22 cellular contexts compared by ENCODE assay signal in genomic region chr12:94057262-94058151, GRCh38.
A peak's percentile ranks its signal among the peaks of the same experiment; 100 is the strongest.
DNase-seq lines count a peak whose midpoint lies in the region; ATAC-seq and TF ChIP-seq lines count a peak whose summit lies in the region.
"Had no signal": no experiment of that assay in that cellular context is flagged by ENCODE, and none has a peak within 500 bp of the region (broad histone marks: within the 10 kb centered on the region; RNA-seq: fewer than 3 reads in every experiment).

No MANE protein-coding gene starts in this region.

- H3K9me2 ChIP-seq in MM.1S (replicated peaks; ENCODE audit: insufficient read depth, low read length): no peaks in the 10 kb centered on the region

- intact Hi-C loops in thyroid gland (cut with DNase I): no loop called here

- H3K36me3 ChIP-seq in thyroid gland: no peaks in the 10 kb centered on the region
- H3K36me3 ChIP-seq in MM.1S (replicated peaks; ENCODE audit: insufficient read depth, low read length): no peaks in the 10 kb centered on the region
- H3K36me3 ChIP-seq: esophagus muscularis mucosa, neural progenitor cell had no signal

- no peak overlapping the region for H2AFZ ChIP-seq in MM.1S (ENCODE audit: low read length)
- H2AFZ ChIP-seq: neural progenitor cell had no signal

- H3K27ac Mint-ChIP-seq in HFFc6: peak overlapping the region; percentile 17; the same call in 1 of the 2 replicates
- H3K27ac Mint-ChIP-seq in stimulated activated naive CD8-positive, alpha-beta T cell treated with anti-CD3 and anti-CD28 coated beads, Interleukin-15, amount 100 ng/mL, for 72 hours: no peak overlapping the region
- H3K27ac Mint-ChIP-seq: activated CD8-positive, alpha-beta T cell treated with anti-CD3 and anti-CD28 coated beads for 36 hours; activated naive CD8-positive, alpha-beta T cell treated with anti-CD3 and anti-CD28 coated beads, Interleukin-2, amount 10 ng/mL, durations not matched to agents 7 days and 5 days; neural progenitor cell; T-helper 17 cell had no signal

- H3K79me2 ChIP-seq in MM.1S (ENCODE audit: low read length): no peaks in the 10 kb centered on the region

- no peak for ATAC-seq in stimulated activated naive CD8-positive, alpha-beta T cell treated with anti-CD3 and anti-CD28 coated beads, Interleukin-15, amount 100 ng/mL, for 72 hours
- ATAC-seq: activated CD8-positive, alpha-beta T cell treated with anti-CD3 and anti-CD28 coated beads for 36 hours; HCT116; T-helper 17 cell had no signal

- H3K9ac ChIP-seq in MM.1S (ENCODE audit: low read length): no peak overlapping the region
- H3K9ac ChIP-seq: KMS-11, neural progenitor cell had no signal

- H3K4me1 ChIP-seq in thyroid gland: peaks cover 4 to 11% of the 10 kb centered on the region in 2 donors
- no peaks in the 10 kb centered on the region for H3K4me1 ChIP-seq in MM.1S (ENCODE audit: low read length)

- no peaks in the 10 kb centered on the region for H3K36me3 Mint-ChIP-seq in HFFc6 (ENCODE audit: low read depth)
- H3K36me3 Mint-ChIP-seq: neural progenitor cell had no signal

- H3K9me3 Mint-ChIP-seq in HFFc6: no peaks in the 10 kb centered on the region
- no peaks in the 10 kb centered on the region for H3K9me3 Mint-ChIP-seq in stimulated activated naive CD8-positive, alpha-beta T cell treated with anti-CD3 and anti-CD28 coated beads, Interleukin-15, amount 100 ng/mL, for 72 hours

- H3F3A ChIP-seq in MM.1S (ENCODE audit: insufficient read depth, low read length): no peaks in the 10 kb centered on the region

- peaks cover 30% of the 10 kb centered on the region for H3K4me1 Mint-ChIP-seq in HFFc6 (ENCODE audit: low read depth)
- H3K4me1 Mint-ChIP-seq in stimulated activated naive CD8-positive, alpha-beta T cell treated with anti-CD3 and anti-CD28 coated beads, Interleukin-15, amount 100 ng/mL, for 72 hours: no peaks in the 10 kb centered on the region
- H3K4me1 Mint-ChIP-seq: T-helper 17 cell had no signal

- TF ChIP-seq CTCF in HFFc6 (IDR thresholded peaks at IDR 0.05) (no peak), thyroid gland (IDR thresholded peaks at IDR 0.05) (no peak), MM.1S (IDR thresholded peaks at IDR 0.05; ENCODE audit: low read length) (no peak)

- H3K4me3 ChIP-seq in thyroid gland (replicated peaks in 1 of 3) (no peak overlapping the region), MM.1S (ENCODE audit: low read length) (no peak overlapping the region)
- H3K4me3 ChIP-seq: esophagus muscularis mucosa, neural progenitor cell had no signal

- DNase-seq in HFFc6 (peak; percentile 39), dedifferentiated amniotic fluid mesenchymal stem cell (ENCODE audit: extremely low spot score) (peak; percentile 53), islet precursor cell (peak; percentile 82), thyroid gland (no peak), MM.1S (no peak)
- no peak for DNase-seq in stimulated activated naive CD8-positive, alpha-beta T cell treated with anti-CD3 and anti-CD28 coated beads, Interleukin-15, amount 100 ng/mL, for 72 hours
- no peak for DNase-seq in activated effector memory CD4-positive, alpha-beta T cell treated with anti-CD3 and anti-CD28 coated beads, Interleukin-2, amount 50 U/mL, for 16 hours
- DNase-seq: activated CD8-positive, alpha-beta T cell treated with anti-CD3 and anti-CD28 coated beads for 36 hours; activated naive CD8-positive, alpha-beta T cell treated with anti-CD3 and anti-CD28 coated beads, Interleukin-2, amount 10 ng/mL, durations not matched to agents 7 days and 5 days; activated T-cell treated with anti-CD3 and anti-CD28 coated beads, Interleukin-2, amount 50 U/mL, for 48 hours; central memory CD4-positive, alpha-beta T cell; effector CD8-positive, alpha-beta T cell; NCI-H1092 treated with DMSO at 0.1 percent for 48 hours; NCI-H526; SIG-M5; stimulated activated naive CD4-positive, alpha-beta T cell; T-helper 17 cell had no signal

- no peaks in the 10 kb centered on the region for H4K20me1 ChIP-seq in MM.1S (ENCODE audit: insufficient read depth, low read length)

- H3K9me3 ChIP-seq in thyroid gland (no peaks in the 10 kb centered on the region), MM.1S (replicated peaks; ENCODE audit: insufficient read depth, low read length) (no peaks in the 10 kb centered on the region)
- H3K9me3 ChIP-seq: esophagus muscularis mucosa had no signal

- H3K27me3 ChIP-seq in thyroid gland (no peaks in the 10 kb centered on the region), MM.1S (replicated peaks; ENCODE audit: insufficient read depth, low read length) (no peaks in the 10 kb centered on the region)
- H3K27me3 ChIP-seq: esophagus muscularis mucosa, neural progenitor cell had no signal

- no peak for TF ChIP-seq POLR2A in thyroid gland (IDR thresholded peaks at IDR 0.05)

- 79 to 81% methylated on average over 7 of the region's 7 CpGs for WGBS in thyroid gland, 2 donors

- H3K4me2 ChIP-seq in MM.1S (ENCODE audit: low read depth, low read length): no peak overlapping the region
- H3K4me2 ChIP-seq: KMS-11, neural progenitor cell had no signal

- H3K27ac ChIP-seq in thyroid gland (peak overlapping the region in 2 of 3 donors; percentile 22 to 50), MM.1S (ENCODE audit: low read length) (no peak overlapping the region)
- H3K27ac ChIP-seq: esophagus muscularis mucosa, KMS-11, neural progenitor cell, VCaP had no signal

- H3K27me3 Mint-ChIP-seq in HFFc6 (ENCODE audit: insufficient read depth): no peaks in the 10 kb centered on the region
- no peaks in the 10 kb centered on the region for H3K27me3 Mint-ChIP-seq in stimulated activated naive CD8-positive, alpha-beta T cell treated with anti-CD3 and anti-CD28 coated beads, Interleukin-15, amount 100 ng/mL, for 72 hours
- H3K27me3 Mint-ChIP-seq: activated CD8-positive, alpha-beta T cell treated with anti-CD3 and anti-CD28 coated beads for 36 hours had no signal

- no peak overlapping the region; the same call in 1 of the 2 replicates for H3K4me3 Mint-ChIP-seq in HFFc6
- H3K4me3 Mint-ChIP-seq in stimulated activated naive CD8-positive, alpha-beta T cell treated with anti-CD3 and anti-CD28 coated beads, Interleukin-15, amount 100 ng/mL, for 72 hours: no peak overlapping the region
- H3K4me3 Mint-ChIP-seq: activated CD8-positive, alpha-beta T cell treated with anti-CD3 and anti-CD28 coated beads for 36 hours; activated naive CD8-positive, alpha-beta T cell treated with anti-CD3 and anti-CD28 coated beads, Interleukin-2, amount 10 ng/mL, durations not matched to agents 7 days and 5 days; neural progenitor cell; T-helper 17 cell had no signal

Comparison
In these comparisons a context has a peak if more than half of its experiments do, and no peak if none do; other contexts are left out.
1. DNase-seq: peak in HFFc6 (single experiment), dedifferentiated amniotic fluid mesenchymal stem cell (single experiment) and islet precursor cell (single experiment); none in thyroid gland (0 of 2), MM.1S (single experiment), stimulated activated naive CD8-positive, alpha-beta T cell treated with anti-CD3 and anti-CD28 coated beads, Interleukin-15, amount 100 ng/mL, for 72 hours (0 of 2) and activated effector memory CD4-positive, alpha-beta T cell treated with anti-CD3 and anti-CD28 coated beads, Interleukin-2, amount 50 U/mL, for 16 hours (single experiment).